In genomic region chr7:50793947-50794570, GRCh38 we compare ENCODE assay signal across 7 cellular contexts. TPM values are rescaled to one million over a fixed set of nuclear protein-coding genes. Genes with fewer than 3 reads are reported as not detected.
DNase-seq lines count a peak whose midpoint lies in the region; ATAC-seq, FAIRE-seq and TF ChIP-seq lines count a peak whose summit lies in the region.

No MANE protein-coding gene starts in this region.

- H3K9me1 ChIP-seq in keratinocyte (ENCODE audit: control insufficient read depth, extremely low read depth, insufficient read depth, low read length): no peaks in the 10 kb centered on the region

- ATAC-seq in body of pancreas: no peak
- ATAC-seq in stimulated activated naive CD8-positive, alpha-beta T cell treated with anti-CD3 and anti-CD28 coated beads, Interleukin-15, amount 100 ng/mL, for 72 hours: no peak
- ATAC-seq in GM19351 (IDR thresholded peaks at IDR 0.05; ENCODE audit: unreplicated experiment): no peak
- no peak for ATAC-seq in HG03469 (IDR thresholded peaks at IDR 0.05; ENCODE audit: unreplicated experiment)

- dilution Hi-C loops in keratinocyte (cut with MboI; ENCODE audit: extremely low pct_ligation_motif_present, low sequenced_read_pairs): no loop called here

- no peak for TF ChIP-seq POLR2A in body of pancreas (IDR thresholded peaks at IDR 0.05)

- H3K9me3 Mint-ChIP-seq in stimulated activated naive CD8-positive, alpha-beta T cell treated with anti-CD3 and anti-CD28 coated beads, Interleukin-15, amount 100 ng/mL, for 72 hours: peaks cover 0 to 6% of the 10 kb centered on the region in 2 donors

- peak overlapping the region; percentile 82 for H3K4me2 ChIP-seq in keratinocyte (ENCODE audit: control insufficient read depth, extremely low read depth, insufficient read depth, low read depth, low read length)

- no peak overlapping the region for H2AFZ ChIP-seq in keratinocyte (ENCODE audit: control insufficient read depth, low read length)

- peak overlapping the region; percentile 61 for H3K4me3 ChIP-seq in HUES64 (ENCODE audit: low read length)
- H3K4me3 ChIP-seq in body of pancreas: no peak overlapping the region
- H3K4me3 ChIP-seq in keratinocyte (ENCODE audit: control insufficient read depth in 2 of 3, extremely low read depth in 1 of 3, insufficient read depth in 2 of 3, low read depth in 1 of 3, low read length in 3 of 3): peak overlapping the region in 1 of 3 experiments; percentile 18

- no peak for FAIRE-seq in keratinocyte (lab: Jason Lieb, UNC)

- H3K36me3 ChIP-seq in HUES64 (ENCODE audit: insufficient read depth, low read length): no peaks in the 10 kb centered on the region
- H3K36me3 ChIP-seq in body of pancreas (replicated peaks in 1 of 2; ENCODE audit: insufficient read depth in 1 of 2, low read depth in 2 of 2): no peaks in the 10 kb centered on the region
- H3K36me3 ChIP-seq in keratinocyte (ENCODE audit: control insufficient read depth in 2 of 2, extremely low read depth in 1 of 2, insufficient read depth in 2 of 2, low read length in 2 of 2): no peaks in the 10 kb centered on the region

- H3K4me1 Mint-ChIP-seq in stimulated activated naive CD8-positive, alpha-beta T cell treated with anti-CD3 and anti-CD28 coated beads, Interleukin-15, amount 100 ng/mL, for 72 hours: peaks cover 7% of the 10 kb centered on the region

- H3K27ac ChIP-seq in HUES64 (ENCODE audit: low read depth, low read length) (no peak overlapping the region), body of pancreas (peak overlapping the region; percentile 88 to 94 (median 90)), keratinocyte (ENCODE audit: control insufficient read depth, insufficient read depth, low read length) (no peak overlapping the region)

- H3K27ac Mint-ChIP-seq in stimulated activated naive CD8-positive, alpha-beta T cell treated with anti-CD3 and anti-CD28 coated beads, Interleukin-15, amount 100 ng/mL, for 72 hours: no peak overlapping the region

- H3K9ac ChIP-seq in HUES64 (ENCODE audit: low read depth, low read length) (peak overlapping the region; percentile 67), keratinocyte (ENCODE audit: control insufficient read depth, extremely low read depth, insufficient read depth, low read length) (no peak overlapping the region)

- H3K79me2 ChIP-seq in keratinocyte (ENCODE audit: control insufficient read depth, insufficient read depth, low read length): peaks cover 11% of the 10 kb centered on the region

- WGBS in HUES64: 48% methylated on average over 18 of the region's 18 CpGs
- 54 to 60% methylated on average over 18 of the region's 18 CpGs for WGBS in body of pancreas, 2 donors

- peaks cover 32% of the 10 kb centered on the region for H3K27me3 ChIP-seq in HUES64 (ENCODE audit: insufficient read depth, low read length)
- H3K27me3 ChIP-seq in body of pancreas: no peaks in the 10 kb centered on the region
- peaks cover 22% of the 10 kb centered on the region for H3K27me3 ChIP-seq in keratinocyte (ENCODE audit: control insufficient read depth, extremely low read depth, insufficient read depth, low read length)

- no peak for TF ChIP-seq CTCF in body of pancreas (IDR thresholded peaks at IDR 0.05)
- no peak for TF ChIP-seq CTCF in keratinocyte (optimal IDR thresholded peaks at IDR 0.05 in 1 of 3, IDR thresholded peaks at IDR 0.05 in 1 of 3, conservative IDR thresholded peaks at IDR 0.05 in 1 of 3; ENCODE audit: extremely low read depth in 1 of 3, insufficient read depth in 2 of 3, low read length in 3 of 3)

- H3K4me1 ChIP-seq in HUES64 (ENCODE audit: insufficient read depth, low read length) (peaks cover 26% of the 10 kb centered on the region), body of pancreas (peaks cover 51% of the 10 kb centered on the region), keratinocyte (ENCODE audit: control insufficient read depth, extremely low read depth, insufficient read depth, low read length) (peaks cover 5% of the 10 kb centered on the region)

- H3K4me3 Mint-ChIP-seq in stimulated activated naive CD8-positive, alpha-beta T cell treated with anti-CD3 and anti-CD28 coated beads, Interleukin-15, amount 100 ng/mL, for 72 hours: peak overlapping the region; percentile 49 to 66

- peaks cover 61% of the 10 kb centered on the region for H3K27me3 Mint-ChIP-seq in stimulated activated naive CD8-positive, alpha-beta T cell treated with anti-CD3 and anti-CD28 coated beads, Interleukin-15, amount 100 ng/mL, for 72 hours

- DNase-seq in body of pancreas: no peak
- DNase-seq in keratinocyte (ENCODE audit: low read depth, low spot score): no peak
- DNase-seq in stimulated activated naive CD8-positive, alpha-beta T cell treated with anti-CD3 and anti-CD28 coated beads, Interleukin-15, amount 100 ng/mL, for 72 hours: no peak
- no peak for DNase-seq in DMS79 (lab: John Stamatoyannopoulos, UW)

- intact Hi-C loops in body of pancreas (cut with DNase I): no loop called here

- H4K20me1 ChIP-seq in keratinocyte (ENCODE audit: control insufficient read depth, extremely low read depth, insufficient read depth, low read length): peaks cover 11% of the 10 kb centered on the region

- peaks cover 6% of the 10 kb centered on the region; the same call in 1 of the 2 replicates for H3K9me3 ChIP-seq in HUES64 (ENCODE audit: insufficient read depth, low read depth, low read length)
- no peaks in the 10 kb centered on the region for H3K9me3 ChIP-seq in body of pancreas
- no peaks in the 10 kb centered on the region for H3K9me3 ChIP-seq in keratinocyte (ENCODE audit: control insufficient read depth, low read depth, low read length)

RNA-seq across cellular contexts. Expression of gene GRB10, which starts 11.4 kb away (rescaled TPM):
- polyA plus RNA-seq in HUES64 (2013, experiment 1 of 2): 52.0 TPM
- polyA plus RNA-seq in HUES64 (2013, experiment 2 of 2): 53.3 TPM
- 100 to 1,000 TPM; 130 to 229 TPM for total RNA-seq in body of pancreas
- 3.8 to 5.6 TPM (median 4.4 TPM) in 3 replicates for polyA plus RNA-seq in keratinocyte
- 4.6 TPM for polyA plus RNA-seq in keratinocyte (2011; ENCODE audit: low read depth)
- polyA plus RNA-seq in keratinocyte (2011; cell fraction: cytosol; rRNA removed): 5.3 and 6.0 TPM in 2 replicates
- 11.6 and 12.9 TPM in 2 replicates for polyA plus RNA-seq in keratinocyte (2011; cell fraction: nucleus; rRNA removed)
- 7.2 and 7.9 TPM in 2 replicates for polyA plus RNA-seq in keratinocyte (2012; ENCODE audit: low replicate concordance)
- 8.1 to 16.8 TPM (median 12.6 TPM) in 3 replicates for polyA minus RNA-seq in keratinocyte
- 12.3 TPM for polyA minus RNA-seq in keratinocyte (2011; cell fraction: cytosol; rRNA and poly(A)+ RNA removed)
- polyA minus RNA-seq in keratinocyte (2011; cell fraction: nucleus; rRNA and poly(A)+ RNA removed): 13.7 and 27.1 TPM in 2 replicates

Comparison
In these comparisons a context has a peak if more than half of its experiments do, and no peak if none do; other contexts are left out.
1. H3K27ac ChIP-seq: peak in body of pancreas (4 of 4); none in HUES64 (single experiment) and keratinocyte (single experiment).